ENCODE assay signal across 22 cellular contexts in the genomic region with DNA sequence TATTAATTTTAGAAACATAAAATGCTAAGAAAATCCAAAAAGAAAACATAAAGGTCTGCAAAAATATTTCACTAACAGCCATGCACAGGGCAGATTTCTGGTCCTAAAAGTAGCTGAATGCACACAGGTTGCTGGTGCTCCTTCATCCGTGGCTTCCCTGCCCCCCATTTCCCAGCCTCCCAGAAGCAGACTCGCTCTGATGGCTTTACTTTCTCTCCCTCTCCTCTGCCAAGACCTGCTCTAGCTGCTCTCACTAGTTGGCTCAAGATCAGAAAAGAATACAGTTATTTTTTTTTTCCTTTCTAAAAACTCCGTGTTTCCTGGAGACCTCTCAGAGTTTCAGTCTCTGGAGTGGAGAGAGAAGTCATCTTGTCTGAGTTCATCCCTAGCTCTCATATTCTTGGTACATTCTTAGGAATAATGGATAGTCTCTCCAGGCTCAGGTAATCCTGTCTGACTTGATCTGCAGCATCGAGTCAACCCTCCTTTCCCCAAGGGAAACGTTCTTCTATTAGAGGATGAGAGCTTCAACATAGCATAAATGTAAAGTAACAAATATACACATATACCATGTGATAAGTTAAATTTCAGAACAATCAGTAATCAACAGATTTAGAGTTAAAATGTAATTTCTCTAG.
A peak's percentile ranks its signal among the peaks of the same experiment; 100 is the strongest.
DNase-seq lines count a peak whose midpoint lies in the region; TF ChIP-seq lines count a peak whose summit lies in the region.
"Had no signal": no experiment of that assay in that cellular context is flagged by ENCODE, and none has a peak within 500 bp of the region (broad histone marks: within the 10 kb centered on the region; RNA-seq: fewer than 3 reads in every experiment).

No MANE protein-coding gene starts in this region.

- intact Hi-C loops in left ventricle myocardium inferior (cut with micrococcal nuclease) = no loop called here

- H3K4me1 ChIP-seq in DOHH2 (ENCODE audit: control insufficient read depth, low read length) = peaks cover 45% of the 10 kb centered on the region
- peaks cover 53% of the 10 kb centered on the region for H3K4me1 ChIP-seq in left ventricle myocardium inferior

- no peaks in the 10 kb centered on the region for H3K36me3 ChIP-seq in DOHH2 (ENCODE audit: control insufficient read depth, low read length)
- H3K36me3 ChIP-seq in left ventricle myocardium inferior = no peaks in the 10 kb centered on the region
- H3K36me3 ChIP-seq: cardiac muscle cell, MG63, sigmoid colon, tibial artery had no signal

- no peak for TF ChIP-seq CTCF in DOHH2 (IDR thresholded peaks at IDR 0.05; ENCODE audit: low read depth, low read length, poor library complexity, severe bottlenecking)
- no peak for TF ChIP-seq CTCF in left ventricle myocardium inferior (IDR thresholded peaks at IDR 0.05; ENCODE audit: borderline replicate concordance)

- H3K9me3 ChIP-seq in DOHH2 (ENCODE audit: control insufficient read depth, insufficient read depth, low read length) (no peaks in the 10 kb centered on the region), left ventricle myocardium inferior (replicated peaks) (peaks cover 15% of the 10 kb centered on the region)
- H3K9me3 ChIP-seq: MG63, tibial artery had no signal

- no peaks in the 10 kb centered on the region for H3F3A ChIP-seq in DOHH2 (ENCODE audit: control insufficient read depth, insufficient read depth)

- DNase-seq in NCI-H446 (lab: John Stamatoyannopoulos, UW) (peak; percentile 4 to 47), left ventricle myocardium inferior (no peak), renal cortical epithelial cell (ENCODE audit: low read depth) (peak; percentile 71), middle frontal gyrus (ENCODE audit: extremely low spot score, low spot score) (no peak), cerebellar nuclear complex (lab: John Stamatoyannopoulos, UW) (no peak), mucosa of gallbladder (ENCODE audit: low spot score) (no peak)
- DNase-seq: activated CD4-positive, alpha-beta T cell treated with anti-CD3 and anti-CD28 coated beads for 4 hours; activated naive CD4-positive, alpha-beta T cell treated with Interleukin-2 at 50 U/mL for 16 hours; activated T-cell treated with anti-CD3 and anti-CD28 coated beads, Interleukin-2, amount 50 U/mL, for 48 hours; CD4-positive, CD25-positive, alpha-beta regulatory T cell; DMS 273 treated with DMSO at 0.1 percent for 48 hours; HFFc6; MG63; NCI-H1417 treated with DMSO at 0.1 percent for 48 hours; NCI-H2107; NCI-H510A treated with DMSO at 0.1 percent for 48 hours; sigmoid colon; stimulated activated naive CD8-positive, alpha-beta T cell treated with anti-CD3 and anti-CD28 coated beads, Interleukin-15, Interleukin-2, amounts not matched to agents 100 U/mL and 50 U/mL, for 24 hours; T-helper 2 cell; tibial artery had no signal

- H3K4me2 ChIP-seq in DOHH2 (ENCODE audit: low read length) = peak overlapping the region; percentile 24

- no peaks in the 10 kb centered on the region for H4K20me1 ChIP-seq in DOHH2 (ENCODE audit: control insufficient read depth, insufficient read depth, low read depth, low read length)

- no peaks in the 10 kb centered on the region for H3K79me2 ChIP-seq in DOHH2 (ENCODE audit: control insufficient read depth, low read length)

- H3K27ac ChIP-seq in DOHH2 (ENCODE audit: low read depth, low read length) (peak overlapping the region; percentile 50), left ventricle myocardium inferior (replicated peaks) (no peak overlapping the region)
- H3K27ac ChIP-seq: cardiac muscle cell, sigmoid colon had no signal

- H3K27me3 ChIP-seq in DOHH2 (ENCODE audit: control insufficient read depth, low read length) (no peaks in the 10 kb centered on the region; the same call in 1 of the 2 replicates), left ventricle myocardium inferior (ENCODE audit: low read depth) (no peaks in the 10 kb centered on the region)
- H3K27me3 ChIP-seq: sigmoid colon, tibial artery had no signal

- H3K4me3 ChIP-seq in DOHH2 (ENCODE audit: low read length) (no peak overlapping the region), left ventricle myocardium inferior (peak overlapping the region; percentile 5)
- H3K4me3 ChIP-seq: cardiac muscle cell, MG63, sigmoid colon, tibial artery had no signal

- no peaks in the 10 kb centered on the region for H3K9me2 ChIP-seq in DOHH2 (replicated peaks; ENCODE audit: control insufficient read depth, low read length)

Comparison
In these comparisons a context has a peak if more than half of its experiments do, and no peak if none do; other contexts are left out.
1. DNase-seq: peak in NCI-H446 (2 of 2) and renal cortical epithelial cell (single experiment); none in left ventricle myocardium inferior (single experiment), middle frontal gyrus (single experiment), cerebellar nuclear complex (0 of 2) and mucosa of gallbladder (single experiment).